ENCODE assay signal across 1 cellular context in genomic region chr17:50926523-50926922, GRCh38.
TF ChIP-seq lines count a peak whose summit lies in the region.

No MANE protein-coding gene starts in this region.

TF ChIP-seq in H1, 55 proteins besides CTCF, POLR2A, EP300 and RAD21:
- TF ChIP-seq HDAC6 (IDR thresholded peaks at IDR 0.05; ENCODE audit: low read depth, low read length) (no peak), SIN3A (conservative IDR thresholded peaks at IDR 0.05 in 1 of 2, IDR thresholded peaks at IDR 0.05 in 1 of 2; ENCODE audit: low read depth in 1 of 2, low read length in 2 of 2) (no peak), CBX8 (IDR thresholded peaks at IDR 0.05; ENCODE audit: borderline replicate concordance, low read depth, low read length) (no peak), GABPA (IDR thresholded peaks at IDR 0.05; ENCODE audit: borderline replicate concordance, insufficient read depth, low read length) (no peak), SAP30 (IDR thresholded peaks at IDR 0.05; ENCODE audit: insufficient read depth, insufficient replicate concordance, low read length) (no peak), TBP (IDR thresholded peaks at IDR 0.05; ENCODE audit: low read depth, low read length) (no peak), RFX5 (IDR thresholded peaks at IDR 0.05; ENCODE audit: borderline replicate concordance, low read depth, low read length) (no peak), TEAD4 (IDR thresholded peaks at IDR 0.05; ENCODE audit: low read depth, low read length) (no peak), EZH2 (IDR thresholded peaks at IDR 0.05; ENCODE audit: low read depth, low read length, severe bottlenecking) (no peak), CEBPB (IDR thresholded peaks at IDR 0.05; ENCODE audit: low read depth, low read length) (no peak), SUZ12 (IDR thresholded peaks at IDR 0.05; ENCODE audit: low read length) (no peak), TCF12 (IDR thresholded peaks at IDR 0.05; ENCODE audit: low read depth, low read length) (no peak), YY1 (IDR thresholded peaks at IDR 0.05; ENCODE audit: low read depth, low read length) (no peak), TAF1 (IDR thresholded peaks at IDR 0.05; ENCODE audit: low read depth, low read length) (no peak), POU5F1 (IDR thresholded peaks at IDR 0.05; ENCODE audit: low read depth, low read length) (no peak)
- TF ChIP-seq, protein P1, sequence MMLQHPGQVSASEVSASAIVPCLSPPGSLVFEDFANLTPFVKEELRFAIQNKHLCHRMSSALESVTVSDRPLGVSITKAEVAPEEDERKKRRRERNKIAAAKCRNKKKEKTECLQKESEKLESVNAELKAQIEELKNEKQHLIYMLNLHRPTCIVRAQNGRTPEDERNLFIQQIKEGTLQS (IDR thresholded peaks at IDR 0.05; ENCODE audit: insufficient read depth, low read depth, low read length), result no peak
